In the genomic region with DNA sequence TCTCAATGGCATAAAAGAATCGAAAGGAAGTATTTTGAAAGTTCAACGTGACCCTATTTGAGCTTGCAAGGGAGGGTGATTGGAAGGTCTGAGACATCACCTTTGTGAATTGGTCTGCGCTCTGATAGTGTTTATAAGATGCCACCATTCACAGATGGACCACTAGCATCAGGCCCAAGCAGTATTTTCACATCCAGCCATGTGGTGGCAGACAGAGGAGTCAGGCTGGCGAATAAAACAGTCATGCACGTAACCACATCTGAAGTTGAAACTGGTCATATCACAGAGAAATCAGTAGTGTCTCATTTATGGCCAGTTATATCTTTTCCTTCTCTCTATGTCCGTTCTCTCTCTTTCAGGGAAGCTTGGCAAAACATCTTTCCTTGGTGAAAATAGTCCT, we compare ENCODE assay signal across 24 cellular contexts.
"Had no signal": no experiment of that assay in that cellular context is flagged by ENCODE, and none has a peak within 500 bp of the region (broad histone marks: within the 10 kb centered on the region; RNA-seq: fewer than 3 reads in every experiment).

No MANE protein-coding gene starts in this region.

- FAIRE-seq: frontal cortex had no signal

- H3K36me3 Mint-ChIP-seq: activated naive CD8-positive, alpha-beta T cell treated with anti-CD3 and anti-CD28 coated beads for 36 hours; brain; natural killer cell treated with Interleukin-12 subunit alpha and Interleukin-12 subunit beta and Interleukin-15 and Interleukin-18, amount 100 ng/mL, for 72 hours had no signal

- H3K9me3 Mint-ChIP-seq: activated T-helper 1 cell treated with anti-CD3 and anti-CD28 coated beads, Interleukin-12 subunit alpha, Interleukin-12 subunit beta, Interleukin-2, Interleukin-4 antibody, amounts not matched to agents 30 ng/mL and 10 ng/mL and 1 ng/mL, durations not matched to agents 14 hours and 24 hours and 36 hours; natural killer cell treated with Interleukin-12 subunit alpha and Interleukin-12 subunit beta and Interleukin-15 and Interleukin-18, amount 100 ng/mL, for 72 hours had no signal

- H3K4me1 ChIP-seq: adrenal gland, ascending aorta, colonic mucosa, left lung, tibial nerve had no signal

- H3K4me1 Mint-ChIP-seq: activated naive CD8-positive, alpha-beta T cell treated with anti-CD3 and anti-CD28 coated beads for 36 hours; brain had no signal

- ATAC-seq: left lung; natural killer cell treated with Interleukin-12 subunit alpha and Interleukin-12 subunit beta and Interleukin-15 and Interleukin-18, amount 100 ng/mL, for 72 hours; right cardiac atrium had no signal

- H3K27ac ChIP-seq: adrenal gland, ascending aorta, cardiac muscle cell, colonic mucosa, left lung, tibial nerve had no signal

- H3K27ac Mint-ChIP-seq: activated naive CD4-positive, alpha-beta T cell treated with anti-CD3 and anti-CD28 coated beads for 36 hours; activated naive CD8-positive, alpha-beta T cell treated with anti-CD3 and anti-CD28 coated beads for 36 hours; activated T-helper 1 cell treated with anti-CD3 and anti-CD28 coated beads, Interleukin-12 subunit alpha, Interleukin-12 subunit beta, Interleukin-2, Interleukin-4 antibody, amounts not matched to agents 30 ng/mL and 10 ng/mL and 1 ng/mL, durations not matched to agents 14 hours and 24 hours and 36 hours; brain; natural killer cell treated with Interleukin-12 subunit alpha and Interleukin-12 subunit beta and Interleukin-15 and Interleukin-18, amount 100 ng/mL, for 72 hours had no signal

- H3K9me3 ChIP-seq: adrenal gland, ascending aorta, colonic mucosa, left lung, tibial nerve had no signal

- H3K36me3 ChIP-seq: adrenal gland, ascending aorta, cardiac muscle cell, colonic mucosa, left lung, tibial nerve had no signal

- H3K4me3 ChIP-seq: adrenal gland, ascending aorta, cardiac muscle cell, colonic mucosa, left lung, lung, tibial nerve had no signal

- H3K27me3 ChIP-seq: adrenal gland, ascending aorta, cardiac muscle cell, colonic mucosa, left lung, tibial nerve had no signal

- DNase-seq: activated CD4-positive, alpha-beta T cell treated with anti-CD3 and anti-CD28 coated beads for 48 hours; activated CD4-positive, alpha-beta T cell treated with anti-CD3 and anti-CD28 coated beads, Interleukin-2, amount 50 U/mL, for 48 hours; activated CD8-positive, alpha-beta memory T cell treated with anti-CD3 and anti-CD28 coated beads for 24 hours; activated effector memory CD4-positive, alpha-beta T cell treated with anti-CD3 and anti-CD28 coated beads, Interleukin-2, amount 50 U/mL, for 16 hours; activated naive CD4-positive, alpha-beta T cell treated with anti-CD3 and anti-CD28 coated beads for 36 hours; activated naive CD8-positive, alpha-beta T cell treated with anti-CD3 and anti-CD28 coated beads for 36 hours; adrenal gland; cerebellar nuclear complex; colonic mucosa; effector CD8-positive, alpha-beta T cell; kidney glomerular epithelial cell; left lung; mesendoderm; right cardiac atrium; stimulated activated CD4-positive, alpha-beta T cell treated with anti-CD3 and anti-CD28 coated beads, Interleukin-2, amount 100 ng/mL, for 48 hours; stimulated activated naive CD4-positive, alpha-beta T cell treated with Interleukin-2 at 50 U/mL for 16 hours had no signal

- H3K4me3 Mint-ChIP-seq: activated naive CD4-positive, alpha-beta T cell treated with anti-CD3 and anti-CD28 coated beads for 36 hours; activated naive CD8-positive, alpha-beta T cell treated with anti-CD3 and anti-CD28 coated beads for 36 hours; activated T-helper 1 cell treated with anti-CD3 and anti-CD28 coated beads, Interleukin-12 subunit alpha, Interleukin-12 subunit beta, Interleukin-2, Interleukin-4 antibody, amounts not matched to agents 30 ng/mL and 10 ng/mL and 1 ng/mL, durations not matched to agents 14 hours and 24 hours and 36 hours; brain; natural killer cell treated with Interleukin-12 subunit alpha and Interleukin-12 subunit beta and Interleukin-15 and Interleukin-18, amount 100 ng/mL, for 72 hours had no signal
